ENCODE assay signal across 8 cellular contexts in the genomic region with DNA sequence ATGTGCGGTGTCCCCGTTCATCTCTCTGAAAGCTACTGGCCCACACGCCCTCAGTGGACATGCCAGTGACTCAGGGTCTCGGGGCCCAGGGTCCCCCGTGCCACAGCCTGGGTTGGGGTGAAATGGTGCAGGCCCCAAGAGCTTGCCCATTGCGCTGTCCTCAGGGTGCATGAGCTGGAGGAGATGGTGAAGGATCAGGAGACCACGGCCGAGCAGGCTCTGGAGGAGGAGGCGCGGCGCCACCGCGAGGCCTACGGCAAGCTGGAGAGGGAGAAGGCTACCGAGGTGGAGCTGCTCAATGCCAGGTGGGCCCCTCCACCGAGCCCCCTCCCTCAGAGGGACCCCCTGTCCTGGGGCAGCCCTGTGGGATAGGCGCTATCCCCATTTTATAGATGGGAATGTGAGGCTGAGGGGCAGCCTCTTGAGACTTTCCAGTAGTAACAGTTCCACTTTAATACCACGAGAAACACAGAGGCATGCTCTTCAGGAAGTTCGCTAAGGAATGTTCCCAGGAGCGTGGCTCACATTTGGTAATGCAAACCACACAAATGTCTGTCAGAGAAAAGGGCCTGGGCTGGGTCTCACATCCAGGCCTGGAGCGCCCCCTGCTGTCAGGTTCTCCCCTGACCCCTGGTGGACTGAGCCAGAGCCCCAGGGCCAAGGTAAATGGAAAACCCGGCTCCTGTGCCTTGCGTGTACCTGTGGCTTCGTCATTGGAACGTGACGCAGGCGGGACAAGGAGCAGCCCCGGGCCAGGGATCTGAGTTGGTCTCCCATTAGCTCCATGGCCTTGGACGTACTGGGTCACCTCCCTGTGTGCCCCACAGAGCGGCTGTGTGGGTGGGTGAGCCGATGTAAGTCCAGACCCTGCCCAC.
DNase-seq lines count a peak whose midpoint lies in the region; ATAC-seq lines count a peak whose summit lies in the region.

No MANE protein-coding gene starts in this region.

- H4K5ac ChIP-seq in mesendoderm (ENCODE audit: low read length) = no peak overlapping the region

- no peak overlapping the region for H2BK15ac ChIP-seq in mesendoderm (replicated peaks; ENCODE audit: low read depth)

- no peak overlapping the region for H3K4ac ChIP-seq in mesendoderm (ENCODE audit: low read depth, low read length)

- H3K4me1 ChIP-seq in effector memory CD4-positive, alpha-beta T cell (ENCODE audit: control insufficient read depth, insufficient read depth, low read length, poor library complexity, severe bottlenecking) = no peaks in the 10 kb centered on the region
- H3K4me1 ChIP-seq in mesendoderm (ENCODE audit: control insufficient read depth, low read depth, low read length) = no peaks in the 10 kb centered on the region

- H3K9me3 ChIP-seq in effector memory CD4-positive, alpha-beta T cell (ENCODE audit: control insufficient read depth, low read length) = no peaks in the 10 kb centered on the region

- no peak overlapping the region for H3K56ac ChIP-seq in mesendoderm (ENCODE audit: low read length)

- H3K18ac ChIP-seq in mesendoderm (ENCODE audit: low read length) = no peak overlapping the region

- no peak overlapping the region for H3K23ac ChIP-seq in mesendoderm (ENCODE audit: low read length)

- H3K4me3 ChIP-seq in effector memory CD4-positive, alpha-beta T cell (ENCODE audit: insufficient read depth, low read depth, low read length, poor library complexity, severe bottlenecking) = no peak overlapping the region
- no peak overlapping the region for H3K4me3 ChIP-seq in mesendoderm (ENCODE audit: low read length)

- no peaks in the 10 kb centered on the region for H3K79me2 ChIP-seq in mesendoderm (ENCODE audit: control insufficient read depth, insufficient read depth, low read length)

- H3K9ac ChIP-seq in mesendoderm (ENCODE audit: low read length) = no peak overlapping the region

- H4K8ac ChIP-seq in mesendoderm (ENCODE audit: low read depth, low read length) = no peak overlapping the region

- H2BK5ac ChIP-seq in mesendoderm (ENCODE audit: low read length) = no peak overlapping the region

- no peak overlapping the region for H2AK5ac ChIP-seq in mesendoderm (ENCODE audit: low read length)

- no peak overlapping the region for H2BK120ac ChIP-seq in mesendoderm (ENCODE audit: low read depth, low read length)

- DNase-seq in CD1c-positive myeloid dendritic cell (ENCODE audit: extremely low spot score) (peak; percentile 89), HCEC 1CT (peak; percentile 89), NOMO-1 treated with dmso at 0.1 percent for 144 hours (lab: John Stamatoyannopoulos, UW; ENCODE audit: unreplicated experiment) (peak; percentile 34), mesendoderm (peak; percentile 93)
- DNase-seq in activated CD8-positive, alpha-beta memory T cell treated with anti-CD3 and anti-CD28 coated beads for 24 hours = peak; percentile 99
- peak; percentile 61 to 80 (median 76) for DNase-seq in effector memory CD4-positive, alpha-beta T cell
- peak; percentile 51 to 66 for DNase-seq in stimulated activated CD8-positive, alpha-beta memory T cell treated with anti-CD3 and anti-CD28 coated beads, Interleukin-15, amount 100 ng/mL, for 4 hours (ENCODE audit: low read depth in 2 of 2)

- H3K27ac ChIP-seq in effector memory CD4-positive, alpha-beta T cell (ENCODE audit: insufficient read depth, low read length, poor library complexity, severe bottlenecking) = no peak overlapping the region
- no peak overlapping the region for H3K27ac ChIP-seq in mesendoderm (ENCODE audit: low read depth, low read length)

- WGBS in mesendoderm (ENCODE audit: extremely low coverage, insufficient coverage, low lambda C conversion rate) = no CpG with 5 or more reads among the region's 31 CpGs

- H3K27me3 ChIP-seq in effector memory CD4-positive, alpha-beta T cell (replicated peaks; ENCODE audit: control insufficient read depth, insufficient read depth, low read length, poor library complexity, severe bottlenecking) = no peaks in the 10 kb centered on the region
- H3K27me3 ChIP-seq in mesendoderm (ENCODE audit: insufficient read depth, low read length, poor library complexity) = no peaks in the 10 kb centered on the region

- ATAC-seq in GM21717 (IDR thresholded peaks at IDR 0.05; ENCODE audit: unreplicated experiment) = no peak

- no peaks in the 10 kb centered on the region for H3K79me1 ChIP-seq in mesendoderm (ENCODE audit: low read length)

- H3K36me3 ChIP-seq in effector memory CD4-positive, alpha-beta T cell (ENCODE audit: control insufficient read depth, insufficient read depth, low read length) = peaks cover 72% of the 10 kb centered on the region
- H3K36me3 ChIP-seq in mesendoderm (ENCODE audit: control insufficient read depth, insufficient read depth, low read length) = no peaks in the 10 kb centered on the region

- no peak overlapping the region for H3K4me2 ChIP-seq in mesendoderm (ENCODE audit: low read length)

Comparison
In these comparisons a context has a peak if more than half of its experiments do, and no peak if none do; other contexts are left out.
1. DNase-seq: peak in every context shown above with its lines; median percentile 99 in activated CD8-positive, alpha-beta memory T cell treated with anti-CD3 and anti-CD28 coated beads for 24 hours; 93 in mesendoderm; 89 in CD1c-positive myeloid dendritic cell; 89 in HCEC 1CT; 76 in effector memory CD4-positive, alpha-beta T cell; 58 in stimulated activated CD8-positive, alpha-beta memory T cell treated with anti-CD3 and anti-CD28 coated beads, Interleukin-15, amount 100 ng/mL, for 4 hours; 34 in NOMO-1 treated with dmso at 0.1 percent for 144 hours.